Comparison of ENCODE assay signal across 18 cellular contexts in the genomic region with DNA sequence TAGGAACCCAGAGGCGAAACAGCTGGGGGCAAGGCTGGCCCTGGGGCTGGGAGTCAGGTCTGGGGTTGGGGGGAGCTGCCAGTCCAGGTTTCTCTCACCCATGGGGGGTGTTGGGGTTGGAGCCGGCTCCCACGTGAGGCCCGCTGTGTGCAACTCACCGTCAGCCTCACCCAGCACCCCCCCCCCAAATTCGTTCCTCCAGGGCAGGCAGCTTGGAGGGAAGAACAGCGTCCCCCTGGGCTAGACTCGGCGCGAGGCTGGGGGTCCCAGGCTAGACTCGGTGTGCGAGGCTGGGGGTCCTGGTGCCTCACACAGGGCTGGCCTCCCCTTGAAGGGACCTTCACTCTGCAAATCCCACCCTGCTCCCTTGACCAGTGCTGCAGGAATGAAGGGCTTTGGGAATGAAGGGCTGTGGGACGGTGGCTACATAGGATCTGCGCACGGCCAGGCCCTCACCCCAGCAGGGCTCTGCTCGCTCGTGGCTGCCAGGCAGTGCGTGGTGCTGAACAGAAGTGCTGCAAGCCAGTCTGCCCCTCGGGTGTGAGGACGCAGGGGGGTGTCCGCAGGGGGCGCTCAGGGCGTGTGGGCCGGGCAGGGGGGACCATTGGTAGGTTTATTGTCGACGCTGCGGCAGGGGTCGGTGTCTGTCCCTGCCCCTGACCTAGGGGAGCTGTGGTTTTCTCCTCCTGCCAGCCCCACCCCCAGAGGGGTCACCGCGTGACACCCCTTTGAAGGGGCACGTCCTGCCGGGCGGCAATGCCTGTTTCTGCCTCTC.
DNase-seq lines count a peak whose midpoint lies in the region; ATAC-seq, FAIRE-seq and TF ChIP-seq lines count a peak whose summit lies in the region.
"Had no signal": no experiment of that assay in that cellular context is flagged by ENCODE, and none has a peak within 500 bp of the region (broad histone marks: within the 10 kb centered on the region; RNA-seq: fewer than 3 reads in every experiment).

No MANE protein-coding gene starts in this region.

- no peak for TF ChIP-seq EP300 in K562 (IDR thresholded peaks at IDR 0.05; ENCODE audit: low read length)

- no peak overlapping the region for H3K27ac Mint-ChIP-seq in stimulated activated naive B cell treated with anti-CD40 and anti-IgM and Interleukin-4, amounts not matched to agents 10 μg/mL and 1 μg/mL and 100 μg/mL, for 72 hours
- H3K27ac Mint-ChIP-seq: HFFc6 had no signal

- H3K27me3 ChIP-seq in BLaER1 treated with 17β-estradiol and CSF1 and Interleukin-3, amounts not matched to agents 10 nM and 100 nM, result peaks cover 0 to 12% (median 0%) of the 10 kb centered on the region in 11 experiments; a peak in 5 of 22 replicates
- peaks cover 7 to 36% of the 10 kb centered on the region in 2 experiments; a peak in 4 of 5 replicates for H3K27me3 ChIP-seq in K562 (ENCODE audit: control insufficient read depth in 2 of 2, insufficient read depth in 2 of 2, low read length in 2 of 2)

- H3K4me3 ChIP-seq in BLaER1 treated with 17β-estradiol and CSF1 and Interleukin-3, amounts not matched to agents 10 nM and 100 nM, result no peak overlapping the region
- H3K4me3 ChIP-seq in HEK293 (ENCODE audit: low read depth, low read length) (no peak overlapping the region), K562 (no peak overlapping the region)
- H3K4me3 ChIP-seq: A549, PC-9 had no signal

- ATAC-seq in K562, result no peak
- ATAC-seq in stimulated activated naive B cell treated with anti-CD40 and anti-IgM and Interleukin-4, amounts not matched to agents 10 μg/mL and 1 μg/mL and 100 μg/mL, for 72 hours (replicated peaks), result no peak

- no peak overlapping the region for H2AFZ ChIP-seq in K562 (ENCODE audit: low read depth, low read length)
- H2AFZ ChIP-seq: PC-9 had no signal

- WGBS in K562 (ENCODE audit: insufficient coverage, low coverage, missing lambda C conversion rate), result 35% methylated on average over 24 of the region's 33 CpGs

- H3K4me3 Mint-ChIP-seq in stimulated activated naive B cell treated with anti-CD40 and anti-IgM and Interleukin-4, amounts not matched to agents 10 μg/mL and 1 μg/mL and 100 μg/mL, for 72 hours, result no peak overlapping the region
- H3K4me3 Mint-ChIP-seq: HFFc6 had no signal

- peaks cover 0 to 2% of the 10 kb centered on the region in 2 donors for H3K4me1 Mint-ChIP-seq in stimulated activated naive B cell treated with anti-CD40 and anti-IgM and Interleukin-4, amounts not matched to agents 10 μg/mL and 1 μg/mL and 100 μg/mL, for 72 hours

- DNase-seq in NCI-H82 (lab: John Stamatoyannopoulos, UW), result peak; percentile 25
- no peak for DNase-seq in NCI-H82 treated with DMSO at 0.1 percent for 48 hours (lab: John Stamatoyannopoulos, UW; ENCODE audit: unreplicated experiment)
- no peak for DNase-seq in K562 (ENCODE audit: extremely low read depth in 1 of 4, low spot score in 3 of 4)
- no peak for DNase-seq in stimulated activated naive B cell treated with anti-CD40 and anti-IgM and Interleukin-4, amounts not matched to agents 10 μg/mL and 1 μg/mL and 100 μg/mL, for 72 hours
- no peak for DNase-seq in inferior parietal cortex (ENCODE audit: extremely low spot score)
- DNase-seq: DMS153; HFFc6; KG1; NCI-H1048; NCI-H1436 treated with DMSO at 0.1 percent for 48 hours; NCI-H510A treated with DMSO at 0.1 percent for 48 hours; NK-92 treated with Interleukin-12 subunit alpha and Interleukin-12 subunit beta, amount 100 ng/mL, for 24 hours; PC-9; SW 1271 had no signal

- intact Hi-C loops in K562 (cut with micrococcal nuclease), result no loop called here

- no peak for FAIRE-seq in K562 (lab: Jason Lieb, UNC)
- FAIRE-seq: A549 had no signal

- H3K9me3 ChIP-seq in BLaER1 treated with 17β-estradiol and CSF1 and Interleukin-3, amounts not matched to agents 10 nM and 100 nM (replicated peaks in 1 of 11), result no peaks in the 10 kb centered on the region
- H3K9me3 ChIP-seq in HEK293 (ENCODE audit: control insufficient read depth, insufficient read depth, low read depth, low read length) (no peaks in the 10 kb centered on the region), K562 (replicated peaks; ENCODE audit: control insufficient read depth, insufficient read depth, low read depth, low read length) (no peaks in the 10 kb centered on the region)
- H3K9me3 ChIP-seq: A549 had no signal

- H3K36me3 Mint-ChIP-seq in stimulated activated naive B cell treated with anti-CD40 and anti-IgM and Interleukin-4, amounts not matched to agents 10 μg/mL and 1 μg/mL and 100 μg/mL, for 72 hours, result peaks cover 13 to 15% of the 10 kb centered on the region in 2 donors

- no peaks in the 10 kb centered on the region for H3K9me1 ChIP-seq in K562 (ENCODE audit: control insufficient read depth, insufficient read depth, low read length)

- H4K20me1 ChIP-seq in BLaER1 treated with 17β-estradiol and CSF1 and Interleukin-3, amounts not matched to agents 10 nM and 100 nM, result peaks cover 0 to 61% (median 28%) of the 10 kb centered on the region in 11 experiments; a peak in 15 of 22 replicates
- 0 out of 2 replicates have a peak, but pooled peaks cover 8% of the 10 kb centered on the region for H4K20me1 ChIP-seq in K562 (replicated peaks; ENCODE audit: control insufficient read depth, insufficient read depth, low read length)

- no peaks in the 10 kb centered on the region for H3K79me2 ChIP-seq in K562 (ENCODE audit: control insufficient read depth, insufficient read depth, low read length)

- H3K36me3 ChIP-seq in BLaER1 treated with 17β-estradiol and CSF1 and Interleukin-3, amounts not matched to agents 10 nM and 100 nM, result peaks cover 4 to 26% (median 14%) of the 10 kb centered on the region in 11 experiments; a peak in 16 of 22 replicates
- H3K36me3 ChIP-seq in HEK293 (ENCODE audit: control insufficient read depth in 2 of 2, insufficient read depth in 1 of 2, low read length in 2 of 2) (peaks cover 0 to 25% of the 10 kb centered on the region in 2 experiments; a peak in 1 of 3 replicates), K562 (ENCODE audit: control insufficient read depth, insufficient read depth, low read length) (peaks cover 11% of the 10 kb centered on the region; the same call in 1 of the 3 replicates)

- in situ Hi-C loops in K562 (cut with MboI), result no loop called here

- CTCF ChIA-PET in HEK293 (lab: Yijun Ruan, JAX), result no interaction called here
- CTCF ChIA-PET in K562 (lab: Yijun Ruan, JAX; ENCODE audit: low intra/inter-chr PET ratio), result no interaction called here

- BruUV-seq in K562 (replicated peaks; lab: Mats Ljungman, UMichigan), result no TSS peak

- H3K27me3 Mint-ChIP-seq in stimulated activated naive B cell treated with anti-CD40 and anti-IgM and Interleukin-4, amounts not matched to agents 10 μg/mL and 1 μg/mL and 100 μg/mL, for 72 hours, result peaks cover under 1 to 16% of the 10 kb centered on the region in 2 donors

- H3K4me1 ChIP-seq in BLaER1 treated with 17β-estradiol and CSF1 and Interleukin-3, amounts not matched to agents 10 nM and 100 nM, result peaks cover 8 to 65% (median 55%) of the 10 kb centered on the region in 10 experiments; a peak in 18 of 20 replicates
- H3K4me1 ChIP-seq in HEK293 (ENCODE audit: control insufficient read depth, insufficient read depth, low read length) (no peaks in the 10 kb centered on the region), K562 (replicated peaks in 1 of 2; ENCODE audit: control insufficient read depth in 2 of 2, insufficient read depth in 2 of 2, low read length in 2 of 2) (peaks cover 0 to 50% of the 10 kb centered on the region in 2 experiments; a peak in 2 of 5 replicates)
- H3K4me1 ChIP-seq: A549 had no signal

- TF ChIP-seq RAD21 in K562 (CRISPR knock-in tag; conservative IDR thresholded peaks at IDR 0.05 in 1 of 2, IDR thresholded peaks at IDR 0.05 in 1 of 2), result no peak

- H3K27ac ChIP-seq in BLaER1 treated with 17β-estradiol and CSF1 and Interleukin-3, amounts not matched to agents 10 nM and 100 nM, result no peak overlapping the region
- H3K27ac ChIP-seq in HEK293 (ENCODE audit: extremely low read depth, low read depth, low read length) (no peak overlapping the region), K562 (ENCODE audit: extremely low read depth, low read depth, low read length) (no peak overlapping the region)
- H3K27ac ChIP-seq: A549, C4-2B, PC-9 had no signal

- 0 out of 2 replicates have a peak, but pooled peaks have one; percentile 10 for TF ChIP-seq POLR2A in K562 (conservative IDR thresholded peaks at IDR 0.05)

- peak overlapping the region in 3 of 11 experiments; percentile 26 to 41 (median 27); a peak in 3 of 22 replicates for H3K9ac ChIP-seq in BLaER1 treated with 17β-estradiol and CSF1 and Interleukin-3, amounts not matched to agents 10 nM and 100 nM
- H3K9ac ChIP-seq in K562 (ENCODE audit: insufficient read depth in 1 of 2, low read depth in 2 of 2, low read length in 2 of 2), result no peak overlapping the region; a peak in 1 of 4 replicates

- H3K4me2 ChIP-seq in BLaER1 treated with 17β-estradiol and CSF1 and Interleukin-3, amounts not matched to agents 10 nM and 100 nM, result peak overlapping the region; percentile 2 to 97 (median 58); a peak in 17 of 22 replicates
- H3K4me2 ChIP-seq in K562 (ENCODE audit: insufficient read depth, low read length), result no peak overlapping the region
- H3K4me2 ChIP-seq: A549, PC-9 had no signal

- POLR2A ChIA-PET in HEK293 (lab: Yijun Ruan, JAX) (no interaction called here), K562 (lab: Yijun Ruan, JAX) (interaction anchor here (0.6 to 1.2 kb wide), 6 partner anchors 13 to 370 kb away, joined by 3 to 4 read pairs (median 3); no protein-coding TSS in a partner anchor)

- TF ChIP-seq CTCF in HEK293 (tag by site-specific recombination; IDR thresholded peaks at IDR 0.05) (no peak), K562 (IDR thresholded peaks at IDR 0.05 in 2 of 3, conservative IDR thresholded peaks at IDR 0.05 in 1 of 3; ENCODE audit: insufficient read depth in 2 of 3, low read depth in 1 of 3, low read length in 3 of 3) (no peak)

- no peaks in the 10 kb centered on the region for H3K9me3 Mint-ChIP-seq in stimulated activated naive B cell treated with anti-CD40 and anti-IgM and Interleukin-4, amounts not matched to agents 10 μg/mL and 1 μg/mL and 100 μg/mL, for 72 hours
- H3K9me3 Mint-ChIP-seq: HFFc6 had no signal

TF ChIP-seq in HEK293, 187 proteins besides CTCF, POLR2A, EP300 and RAD21:
- TF ChIP-seq ZIC2 (tag by site-specific recombination; IDR thresholded peaks at IDR 0.05), result peak; percentile 70
- no peak for TF ChIP-seq GFI1B (tag by site-specific recombination; IDR thresholded peaks at IDR 0.05)
- TF ChIP-seq ZNF664 (tag by site-specific recombination; IDR thresholded peaks at IDR 0.05), result no peak
- no peak for TF ChIP-seq ZNF114 (tag by site-specific recombination; IDR thresholded peaks at IDR 0.05)
- TF ChIP-seq ZFP69B (tag by site-specific recombination; IDR thresholded peaks at IDR 0.05), result no peak

TF ChIP-seq in K562, 482 proteins besides CTCF, POLR2A, EP300 and RAD21:
- TF ChIP-seq TEAD1 (CRISPR knock-in tag; IDR thresholded peaks at IDR 0.05), result no peak
- peak; percentile 59 for TF ChIP-seq POLR2G (IDR thresholded peaks at IDR 0.05; ENCODE audit: low read depth, low read length)
- TF ChIP-seq RBM22 (IDR thresholded peaks at IDR 0.05; ENCODE audit: low read depth, low read length, poor library complexity, severe bottlenecking), result peak; percentile 45
